ENCODE assay signal across 4 cellular contexts in the genomic region with DNA sequence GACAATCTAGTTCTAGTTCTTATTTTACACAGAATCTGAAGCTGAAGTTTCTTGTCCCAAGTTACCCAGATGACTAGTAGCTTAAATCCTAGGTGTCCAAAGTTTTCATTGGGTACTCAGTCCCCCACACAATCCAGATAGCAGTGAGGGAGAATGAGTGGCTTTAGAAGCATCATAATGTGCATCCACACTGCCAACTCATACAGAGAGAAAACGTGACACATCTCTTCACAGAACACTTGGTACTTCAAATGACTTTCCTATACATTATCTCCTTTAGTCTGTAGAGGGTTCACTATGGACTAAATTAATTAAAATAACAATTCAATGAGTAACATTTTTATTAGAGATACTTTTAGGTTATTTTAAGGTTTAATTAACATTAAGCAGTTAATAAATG.
"Had no signal": no experiment of that assay in that cellular context is flagged by ENCODE, and none has a peak within 500 bp of the region (broad histone marks: within the 10 kb centered on the region; RNA-seq: fewer than 3 reads in every experiment).

No MANE protein-coding gene starts in this region.

- DNase-seq: H9, HCEC 1CT, IMR-90 had no signal

- H3K27ac Mint-ChIP-seq: GM23338, H9 had no signal

- H3K4me1 Mint-ChIP-seq: GM23338, H9 had no signal

- H3K4me3 Mint-ChIP-seq: GM23338, H9 had no signal

- H3K9me3 Mint-ChIP-seq: GM23338 had no signal

- ATAC-seq: GM23338 had no signal

- H3K4me3 ChIP-seq: GM23338 had no signal
